In the genomic region with DNA sequence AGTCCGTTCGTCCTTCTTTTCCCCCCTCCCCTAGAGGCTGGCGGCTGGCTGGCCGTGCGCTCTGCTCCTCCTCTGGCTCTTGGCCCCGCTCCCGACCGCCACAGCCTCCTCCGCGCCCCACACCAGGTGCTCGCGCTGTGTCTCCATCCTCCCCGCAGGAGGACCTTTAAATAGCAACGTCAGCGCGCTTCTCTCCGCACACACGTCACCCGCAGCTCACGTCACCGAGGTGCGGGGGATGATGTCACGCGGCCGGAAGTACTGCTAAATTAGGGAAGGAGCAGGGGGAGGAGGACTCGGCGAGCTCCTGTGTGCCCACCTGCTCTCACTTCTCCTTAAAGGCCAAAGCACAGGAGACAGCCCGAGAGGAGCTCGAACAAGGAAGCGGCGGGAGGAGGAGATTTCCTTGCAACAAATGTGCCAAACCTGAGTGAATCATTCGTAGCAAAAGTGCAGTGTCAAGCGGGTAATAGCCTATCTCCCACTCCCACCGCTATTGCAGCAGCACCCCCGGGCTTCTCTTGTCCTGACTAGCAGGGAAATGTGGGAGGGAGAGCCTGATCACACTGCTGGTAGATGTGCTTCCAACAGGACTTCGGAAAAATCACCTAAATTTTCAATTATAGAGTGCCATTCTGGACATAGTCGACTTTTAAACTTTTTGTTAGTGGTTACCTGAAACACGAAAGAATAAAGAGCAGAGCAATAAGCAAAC, we compare ENCODE assay signal across 1 cellular context.
A peak's percentile ranks its signal among the peaks of the same experiment; 100 is the strongest.
TF ChIP-seq lines count a peak whose summit lies in the region.

No MANE protein-coding gene starts in this region.

TF ChIP-seq in SK-N-SH, 30 proteins besides CTCF, POLR2A, EP300 and RAD21 (continued from another document):
- TF ChIP-seq RCOR1 (IDR thresholded peaks at IDR 0.05; ENCODE audit: low read length) (no peak), MXI1 (IDR thresholded peaks at IDR 0.05; ENCODE audit: low read depth, low read length) (peak; percentile 72), NRF1 (IDR thresholded peaks at IDR 0.05; ENCODE audit: low read depth, low read length) (no peak), YY1 (IDR thresholded peaks at IDR 0.05; ENCODE audit: low read depth) (no peak; the same call in 1 of the 2 replicates), FOSL2 (IDR thresholded peaks at IDR 0.05; ENCODE audit: borderline replicate concordance, low read depth) (no peak), CHD2 (IDR thresholded peaks at IDR 0.05; ENCODE audit: low read length, partially characterized antibody) (peak; percentile 53), MEF2A (IDR thresholded peaks at IDR 0.05; ENCODE audit: borderline replicate concordance, low read depth) (no peak)
- TF ChIP-seq, protein P1, sequence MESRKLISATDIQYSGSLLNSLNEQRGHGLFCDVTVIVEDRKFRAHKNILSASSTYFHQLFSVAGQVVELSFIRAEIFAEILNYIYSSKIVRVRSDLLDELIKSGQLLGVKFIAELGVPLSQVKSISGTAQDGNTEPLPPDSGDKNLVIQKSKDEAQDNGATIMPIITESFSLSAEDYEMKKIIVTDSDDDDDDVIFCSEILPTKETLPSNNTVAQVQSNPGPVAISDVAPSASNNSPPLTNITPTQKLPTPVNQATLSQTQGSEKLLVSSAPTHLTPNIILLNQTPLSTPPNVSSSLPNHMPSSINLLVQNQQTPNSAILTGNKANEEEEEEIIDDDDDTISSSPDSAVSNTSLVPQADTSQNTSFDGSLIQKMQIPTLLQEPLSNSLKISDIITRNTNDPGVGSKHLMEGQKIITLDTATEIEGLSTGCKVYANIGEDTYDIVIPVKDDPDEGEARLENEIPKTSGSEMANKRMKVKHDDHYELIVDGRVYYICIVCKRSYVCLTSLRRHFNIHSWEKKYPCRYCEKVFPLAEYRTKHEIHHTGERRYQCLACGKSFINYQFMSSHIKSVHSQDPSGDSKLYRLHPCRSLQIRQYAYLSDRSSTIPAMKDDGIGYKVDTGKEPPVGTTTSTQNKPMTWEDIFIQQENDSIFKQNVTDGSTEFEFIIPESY (IDR thresholded peaks at IDR 0.05; ENCODE audit: borderline replicate concordance, low read depth) = no peak; the same call in 1 of the 2 replicates
- TF ChIP-seq, protein P2, sequence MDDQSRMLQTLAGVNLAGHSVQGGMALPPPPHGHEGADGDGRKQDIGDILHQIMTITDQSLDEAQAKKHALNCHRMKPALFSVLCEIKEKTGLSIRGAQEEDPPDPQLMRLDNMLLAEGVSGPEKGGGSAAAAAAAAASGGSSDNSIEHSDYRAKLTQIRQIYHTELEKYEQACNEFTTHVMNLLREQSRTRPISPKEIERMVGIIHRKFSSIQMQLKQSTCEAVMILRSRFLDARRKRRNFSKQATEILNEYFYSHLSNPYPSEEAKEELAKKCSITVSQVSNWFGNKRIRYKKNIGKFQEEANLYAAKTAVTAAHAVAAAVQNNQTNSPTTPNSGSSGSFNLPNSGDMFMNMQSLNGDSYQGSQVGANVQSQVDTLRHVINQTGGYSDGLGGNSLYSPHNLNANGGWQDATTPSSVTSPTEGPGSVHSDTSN (IDR thresholded peaks at IDR 0.05) = 0 out of 2 replicates have a peak, but pooled peaks have one; percentile 9
- TF ChIP-seq, protein P3, sequence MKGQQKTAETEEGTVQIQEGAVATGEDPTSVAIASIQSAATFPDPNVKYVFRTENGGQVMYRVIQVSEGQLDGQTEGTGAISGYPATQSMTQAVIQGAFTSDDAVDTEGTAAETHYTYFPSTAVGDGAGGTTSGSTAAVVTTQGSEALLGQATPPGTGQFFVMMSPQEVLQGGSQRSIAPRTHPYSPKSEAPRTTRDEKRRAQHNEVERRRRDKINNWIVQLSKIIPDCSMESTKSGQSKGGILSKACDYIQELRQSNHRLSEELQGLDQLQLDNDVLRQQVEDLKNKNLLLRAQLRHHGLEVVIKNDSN (IDR thresholded peaks at IDR 0.05; ENCODE audit: borderline replicate concordance, low read depth) = peak; percentile 67
- TF ChIP-seq, protein P4, sequence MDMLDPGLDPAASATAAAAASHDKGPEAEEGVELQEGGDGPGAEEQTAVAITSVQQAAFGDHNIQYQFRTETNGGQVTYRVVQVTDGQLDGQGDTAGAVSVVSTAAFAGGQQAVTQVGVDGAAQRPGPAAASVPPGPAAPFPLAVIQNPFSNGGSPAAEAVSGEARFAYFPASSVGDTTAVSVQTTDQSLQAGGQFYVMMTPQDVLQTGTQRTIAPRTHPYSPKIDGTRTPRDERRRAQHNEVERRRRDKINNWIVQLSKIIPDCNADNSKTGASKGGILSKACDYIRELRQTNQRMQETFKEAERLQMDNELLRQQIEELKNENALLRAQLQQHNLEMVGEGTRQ (IDR thresholded peaks at IDR 0.05; ENCODE audit: borderline replicate concordance, low read depth, low read length) = no peak
